9 cellular contexts compared by ENCODE assay signal in the genomic region with DNA sequence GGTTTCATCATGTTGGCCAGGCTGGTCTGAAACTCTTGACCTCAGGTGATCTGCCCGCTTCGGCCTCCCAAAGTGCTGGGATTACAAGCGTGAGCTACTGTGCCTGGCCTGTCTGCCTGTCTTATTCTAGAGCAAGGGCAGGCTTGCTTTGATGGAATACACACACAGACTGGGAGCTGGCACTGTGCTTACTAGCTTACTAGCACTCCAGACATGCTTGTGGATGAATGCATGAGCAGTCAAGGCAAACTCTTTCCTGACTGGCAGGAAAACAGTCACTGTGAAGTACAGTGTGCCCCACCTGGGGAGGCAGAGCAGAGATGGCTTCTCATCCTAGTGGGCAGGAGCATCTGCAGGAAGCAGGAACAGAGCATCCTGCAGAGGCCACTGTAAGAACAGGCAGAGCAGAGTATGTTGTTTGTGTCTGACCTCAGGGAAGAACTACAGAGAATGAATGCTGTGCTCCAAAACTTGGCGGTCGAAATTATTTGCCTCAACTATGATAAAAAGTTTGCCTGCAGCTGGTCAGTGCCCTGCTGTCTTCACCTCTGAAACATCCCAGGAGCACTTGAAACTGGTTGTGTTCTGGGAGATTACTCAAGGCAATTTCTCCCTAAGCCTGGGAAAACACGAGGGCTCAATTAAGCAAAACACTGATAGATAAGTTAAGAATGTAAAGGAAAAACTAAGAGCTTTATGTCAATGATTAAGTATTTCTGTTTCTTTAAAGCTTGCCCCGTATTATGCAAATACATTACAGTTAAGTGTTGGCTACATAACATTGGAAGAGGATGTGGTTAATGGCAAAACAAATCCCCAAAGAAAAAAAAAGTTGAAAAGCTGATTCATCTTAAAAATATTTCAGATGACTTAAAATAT.
DNase-seq lines count a peak whose midpoint lies in the region; TF ChIP-seq lines count a peak whose summit lies in the region.
"Had no signal": no experiment of that assay in that cellular context is flagged by ENCODE, and none has a peak within 500 bp of the region (broad histone marks: within the 10 kb centered on the region; RNA-seq: fewer than 3 reads in every experiment).

No MANE protein-coding gene starts in this region.

- H3K27me3 ChIP-seq in A673 (replicated peaks; ENCODE audit: insufficient read depth, low read depth, low read length, poor library complexity) (no peaks in the 10 kb centered on the region), prostate gland (replicated peaks; ENCODE audit: insufficient read depth) (no peaks in the 10 kb centered on the region)

- no peaks in the 10 kb centered on the region for H3K9me3 Mint-ChIP-seq in HFFc6
- H3K9me3 Mint-ChIP-seq in progenitor cell of endocrine pancreas (ENCODE audit: low read depth) = peaks cover 3% of the 10 kb centered on the region

- WGBS in prostate gland = 60% methylated on average over 7 of the region's 7 CpGs

- no TSS peak for BruUV-seq in A673 (replicated peaks; lab: Mats Ljungman, UMichigan)

- no peak overlapping the region for H3K4me3 ChIP-seq in A673 (ENCODE audit: low read depth, low read length, poor library complexity, severe bottlenecking)
- H3K4me3 ChIP-seq in prostate gland = no peak overlapping the region

- no peaks in the 10 kb centered on the region for H3K36me3 Mint-ChIP-seq in HFFc6 (ENCODE audit: low read depth)
- H3K36me3 Mint-ChIP-seq in progenitor cell of endocrine pancreas (ENCODE audit: insufficient read depth) = no peaks in the 10 kb centered on the region

- H3K36me3 ChIP-seq in A673 (ENCODE audit: insufficient read depth, low read length, poor library complexity, severe bottlenecking) = no peaks in the 10 kb centered on the region
- no peaks in the 10 kb centered on the region for H3K36me3 ChIP-seq in prostate gland

- POLR2A ChIA-PET in A673 (lab: Charles Lee; ENCODE audit: low non-redundant PET) = no interaction called here

- peaks cover 3% of the 10 kb centered on the region for H3K27me3 Mint-ChIP-seq in HFFc6 (ENCODE audit: insufficient read depth)
- H3K27me3 Mint-ChIP-seq in progenitor cell of endocrine pancreas = peaks cover 5% of the 10 kb centered on the region

- intact Hi-C loops in A673 (cut with micrococcal nuclease; ENCODE audit: unreplicated experiment) (no loop called here), prostate gland (cut with DNase I) (no loop called here)

- H3K4me1 ChIP-seq in A673 (ENCODE audit: insufficient read depth, low read length, poor library complexity, severe bottlenecking) (peaks cover 27% of the 10 kb centered on the region), prostate gland (replicated peaks) (no peaks in the 10 kb centered on the region)

- DNase-seq in A673 (ENCODE audit: low spot score) = peak; percentile 41
- peak; percentile 96 for DNase-seq in HFFc6
- peak; percentile 76 for DNase-seq in astrocyte of the hippocampus (ENCODE audit: low read depth, low spot score)
- peak; percentile 53 for DNase-seq in left kidney (ENCODE audit: low read depth, low spot score)
- no peak for DNase-seq in NCI-H526 treated with DMSO at 0.1 percent for 48 hours (lab: John Stamatoyannopoulos, UW)
- DNase-seq in T-helper 2 cell = no peak
- no peak for DNase-seq in progenitor cell of endocrine pancreas (ENCODE audit: low spot score, unreplicated experiment)
- DNase-seq in prostate gland (ENCODE audit: low spot score) = no peak
- DNase-seq: NCI-H1930 had no signal

- H3K27ac ChIP-seq in A673 (ENCODE audit: low read depth, low read length, poor library complexity, severe bottlenecking) (peak overlapping the region; percentile 49), prostate gland (no peak overlapping the region)

- H3K4me3 Mint-ChIP-seq in HFFc6 = peak overlapping the region; percentile 49
- H3K4me3 Mint-ChIP-seq in progenitor cell of endocrine pancreas (ENCODE audit: low read depth) = no peak overlapping the region

- TF ChIP-seq CTCF in A673 (conservative IDR thresholded peaks at IDR 0.05; ENCODE audit: low read depth, low read length) (peak; percentile 46), HFFc6 (IDR thresholded peaks at IDR 0.05) (peak; percentile 57; the same call in 1 of the 2 replicates), progenitor cell of endocrine pancreas (IDR thresholded peaks at IDR 0.05; ENCODE audit: unreplicated experiment) (no peak), prostate gland (IDR thresholded peaks at IDR 0.05) (peak in 2 of 4 experiments; percentile 9 to 33)

- H3K4me1 Mint-ChIP-seq in HFFc6 (ENCODE audit: low read depth) = peaks cover 44% of the 10 kb centered on the region
- peaks cover 14% of the 10 kb centered on the region for H3K4me1 Mint-ChIP-seq in progenitor cell of endocrine pancreas (ENCODE audit: low read depth)

- H3K27ac Mint-ChIP-seq in HFFc6 (peak overlapping the region; percentile 78), progenitor cell of endocrine pancreas (no peak overlapping the region)

- H3K9me3 ChIP-seq in A673 (ENCODE audit: low read depth, low read length, poor library complexity, severe bottlenecking) = no peaks in the 10 kb centered on the region
- H3K9me3 ChIP-seq in prostate gland = no peaks in the 10 kb centered on the region

- CTCF ChIA-PET in A673 (lab: Charles Lee) = no interaction called here

- no peak for TF ChIP-seq POLR2A in prostate gland (IDR thresholded peaks at IDR 0.05)

Comparison
In these comparisons a context has a peak if more than half of its experiments do, and no peak if none do; other contexts are left out.
1. DNase-seq: peak in A673 (single experiment), HFFc6 (single experiment), astrocyte of the hippocampus (single experiment) and left kidney (single experiment); none in NCI-H526 treated with DMSO at 0.1 percent for 48 hours (single experiment), T-helper 2 cell (0 of 5), progenitor cell of endocrine pancreas (single experiment) and prostate gland (single experiment).